Comparison of ENCODE assay signal across 19 cellular contexts in genomic region chr5:133983674-133984073, GRCh38.
"Had no signal": no experiment of that assay in that cellular context is flagged by ENCODE, and none has a peak within 500 bp of the region (broad histone marks: within the 10 kb centered on the region; RNA-seq: fewer than 3 reads in every experiment).

No MANE protein-coding gene starts in this region.

- ATAC-seq: heart right ventricle; naive thymus-derived CD4-positive, alpha-beta T cell; upper lobe of right lung had no signal

- H3K27me3 Mint-ChIP-seq: naive thymus-derived CD4-positive, alpha-beta T cell had no signal

- DNase-seq: activated CD4-positive, alpha-beta T cell treated with anti-CD3 and anti-CD28 coated beads for 48 hours; activated CD4-positive, CD25-positive, alpha-beta regulatory T cell; activated CD8-positive, alpha-beta memory T cell treated with anti-CD3 and anti-CD28 coated beads for 24 hours; activated naive CD4-positive, alpha-beta T cell treated with anti-CD3 and anti-CD28 coated beads for 36 hours; effector CD8-positive, alpha-beta T cell; heart right ventricle; immature natural killer cell; kidney glomerular epithelial cell; mesenchymal stem cell; naive thymus-derived CD4-positive, alpha-beta T cell; upper lobe of right lung had no signal

- H3K27ac ChIP-seq: ascending aorta, esophagus muscularis mucosa, heart right ventricle, neural progenitor cell, prostate gland, right atrium auricular region, skin epidermis, upper lobe of right lung had no signal

- H3K4me1 Mint-ChIP-seq: immature natural killer cell, neural progenitor cell had no signal

- H3K27ac Mint-ChIP-seq: activated naive CD4-positive, alpha-beta T cell treated with anti-CD3 and anti-CD28 coated beads for 36 hours; immature natural killer cell; neural progenitor cell had no signal

- H3K9me3 Mint-ChIP-seq: activated naive CD4-positive, alpha-beta T cell treated with anti-CD3 and anti-CD28 coated beads for 36 hours; immature natural killer cell; naive thymus-derived CD4-positive, alpha-beta T cell; neural progenitor cell had no signal

- FAIRE-seq: bronchial epithelial cell, endothelial cell of umbilical vein had no signal

- H3K4me3 Mint-ChIP-seq: activated naive CD4-positive, alpha-beta T cell treated with anti-CD3 and anti-CD28 coated beads for 36 hours; immature natural killer cell; naive thymus-derived CD4-positive, alpha-beta T cell; neural progenitor cell had no signal
